Comparison of ENCODE assay signal across 33 cellular contexts in genomic region chr13:103961784-103962183, GRCh38.
"Had no signal": no experiment of that assay in that cellular context is flagged by ENCODE, and none has a peak within 500 bp of the region (broad histone marks: within the 10 kb centered on the region; RNA-seq: fewer than 3 reads in every experiment).

No MANE protein-coding gene starts in this region.

- H3K27ac Mint-ChIP-seq: activated CD4-positive, alpha-beta T cell treated with anti-CD3 and anti-CD28 coated beads, Interleukin-2, amount 10 ng/mL, durations not matched to agents 24 days and 14 days; activated CD8-positive, alpha-beta T cell treated with anti-CD3 and anti-CD28 coated beads for 36 hours; activated naive CD4-positive, alpha-beta T cell treated with anti-CD3 and anti-CD28 coated beads, Interleukin-2, amount 50 U/mL, for 24 hours; activated naive CD8-positive, alpha-beta T cell treated with anti-CD3 and anti-CD28 coated beads, Interleukin-2, amount 10 ng/mL, durations not matched to agents 7 days and 5 days; activated T-cell treated with anti-CD3 and anti-CD28 coated beads, Interleukin-2, amount 50 U/mL, for 72 hours; activated T-helper 17 cell treated with anti-CD3 and anti-CD28 coated beads, Interleukin-2, amount 50 U/mL, for 72 hours; brain had no signal

- H3K27me3 Mint-ChIP-seq: activated CD4-positive, alpha-beta T cell treated with anti-CD3 and anti-CD28 coated beads, Interleukin-2, amount 10 ng/mL, durations not matched to agents 24 days and 14 days; activated CD8-positive, alpha-beta T cell treated with anti-CD3 and anti-CD28 coated beads for 36 hours; activated naive CD4-positive, alpha-beta T cell treated with anti-CD3 and anti-CD28 coated beads, Interleukin-2, amount 50 U/mL, for 24 hours; activated naive CD8-positive, alpha-beta T cell treated with anti-CD3 and anti-CD28 coated beads, Interleukin-2, amount 10 ng/mL, durations not matched to agents 7 days and 5 days; activated T-helper 17 cell treated with anti-CD3 and anti-CD28 coated beads, Interleukin-2, amount 50 U/mL, for 72 hours; brain had no signal

- DNase-seq: activated CD4-positive, alpha-beta T cell treated with anti-CD3 and anti-CD28 coated beads, Interleukin-2, amount 10 ng/mL, durations not matched to agents 24 days and 14 days; activated CD4-positive, alpha-beta T cell treated with anti-CD3 and anti-CD28 coated beads, Interleukin-2, amount 50 U/mL, for 4 hours; activated CD8-positive, alpha-beta T cell treated with anti-CD3 and anti-CD28 coated beads for 36 hours; activated effector memory CD4-positive, alpha-beta T cell treated with anti-CD3 and anti-CD28 coated beads, Interleukin-2, amount 50 U/mL, for 16 hours; activated naive CD4-positive, alpha-beta T cell treated with Interleukin-2 at 50 U/mL for 16 hours; activated naive CD8-positive, alpha-beta T cell treated with anti-CD3 and anti-CD28 coated beads, Interleukin-2, amount 10 ng/mL, durations not matched to agents 7 days and 5 days; activated T-cell treated with anti-CD3 and anti-CD28 coated beads, Interleukin-2, amount 50 U/mL, for 1 hour; activated T-cell treated with anti-CD3 and anti-CD28 coated beads, Interleukin-2, amount 50 U/mL, for 72 hours; anterior cingulate cortex; central memory CD4-positive, alpha-beta T cell; Kasumi-1; KG1; MM.1S; MV-4-11; NCI-H1092; NCI-H146; NCI-H187; NCI-H2029 treated with DMSO at 0.1 percent for 48 hours; NCI-H345; NCI-H524 treated with DMSO at 0.1 percent for 48 hours; NK-92 treated with Interleukin-12 subunit alpha and Interleukin-12 subunit beta, amount 100 ng/mL, for 24 hours; PC-3; Peyer's patch; RPMI8226; SHP77 treated with DMSO at 0.1 percent for 48 hours; SW 1271; T-helper 1 cell; T-helper 2 cell; T-helper 9 cell had no signal

- H3K9me3 Mint-ChIP-seq: brain had no signal

- H3K27me3 ChIP-seq: Peyer's patch, SJSA1 had no signal

- H3K4me1 ChIP-seq: Peyer's patch had no signal

- H3K36me3 Mint-ChIP-seq: activated naive CD4-positive, alpha-beta T cell treated with anti-CD3 and anti-CD28 coated beads, Interleukin-2, amount 50 U/mL, for 24 hours; activated naive CD8-positive, alpha-beta T cell treated with anti-CD3 and anti-CD28 coated beads, Interleukin-2, amount 10 ng/mL, durations not matched to agents 7 days and 5 days; brain had no signal

- H3K9me3 ChIP-seq: Peyer's patch, SJSA1 had no signal

- H3K36me3 ChIP-seq: Peyer's patch, SJSA1 had no signal

- H3K27ac ChIP-seq: Peyer's patch, SJSA1 had no signal

- H3K4me3 Mint-ChIP-seq: activated CD4-positive, alpha-beta T cell treated with anti-CD3 and anti-CD28 coated beads, Interleukin-2, amount 10 ng/mL, durations not matched to agents 24 days and 14 days; activated CD8-positive, alpha-beta T cell treated with anti-CD3 and anti-CD28 coated beads for 36 hours; activated naive CD4-positive, alpha-beta T cell treated with anti-CD3 and anti-CD28 coated beads, Interleukin-2, amount 50 U/mL, for 24 hours; activated naive CD8-positive, alpha-beta T cell treated with anti-CD3 and anti-CD28 coated beads, Interleukin-2, amount 10 ng/mL, durations not matched to agents 7 days and 5 days; activated T-cell treated with anti-CD3 and anti-CD28 coated beads, Interleukin-2, amount 50 U/mL, for 72 hours; activated T-helper 17 cell treated with anti-CD3 and anti-CD28 coated beads, Interleukin-2, amount 50 U/mL, for 72 hours; brain had no signal

- H3K4me1 Mint-ChIP-seq: activated CD4-positive, alpha-beta T cell treated with anti-CD3 and anti-CD28 coated beads, Interleukin-2, amount 10 ng/mL, durations not matched to agents 24 days and 14 days; activated naive CD4-positive, alpha-beta T cell treated with anti-CD3 and anti-CD28 coated beads, Interleukin-2, amount 50 U/mL, for 24 hours; activated naive CD8-positive, alpha-beta T cell treated with anti-CD3 and anti-CD28 coated beads, Interleukin-2, amount 10 ng/mL, durations not matched to agents 7 days and 5 days; activated T-helper 17 cell treated with anti-CD3 and anti-CD28 coated beads, Interleukin-2, amount 50 U/mL, for 72 hours had no signal

- H3K4me3 ChIP-seq: Peyer's patch, SJSA1 had no signal
